ENCODE assay signal across 12 cellular contexts in genomic region chr19:54373781-54374266, GRCh38. TPM values are rescaled to one million over a fixed set of nuclear protein-coding genes. Genes with fewer than 3 reads are reported as not detected.
A peak's percentile ranks its signal among the peaks of the same experiment; 100 is the strongest.
DNase-seq lines count a peak whose midpoint lies in the region; ATAC-seq and TF ChIP-seq lines count a peak whose summit lies in the region.
"Had no signal": no experiment of that assay in that cellular context is flagged by ENCODE, and none has a peak within 500 bp of the region (broad histone marks: within the 10 kb centered on the region; RNA-seq: fewer than 3 reads in every experiment).

No MANE protein-coding gene starts in this region.

- peak overlapping the region; percentile 83 for H3K4me3 ChIP-seq in Jurkat, Clone E6-1 (ENCODE audit: low read length)
- no peak overlapping the region for H3K4me3 ChIP-seq in OCI-LY1 (ENCODE audit: low read depth, low read length, poor library complexity, severe bottlenecking)
- H3K4me3 ChIP-seq: prostate gland, SJCRH30 had no signal

- DNase-seq in Jurkat, Clone E6-1 (ENCODE audit: low read depth, low spot score) = no peak
- peak; percentile 39 for DNase-seq in left cardiac atrium
- no peak for DNase-seq in stimulated activated effector memory CD8-positive, alpha-beta T cell treated with anti-CD3 and anti-CD28 coated beads, Interleukin-12 subunit alpha, Interleukin-12 subunit beta, amount 100 ng/mL, for 72 hours (ENCODE audit: low spot score in 2 of 2)
- no peak for DNase-seq in islet precursor cell
- DNase-seq: activated CD4-positive, alpha-beta T cell treated with anti-CD3 and anti-CD28 coated beads, Interleukin-2, amount 50 U/mL, for 48 hours; foreskin keratinocyte; SJCRH30 had no signal

- no peaks in the 10 kb centered on the region for H3K9me2 ChIP-seq in OCI-LY1 (ENCODE audit: low read depth, low read length)

- no peaks in the 10 kb centered on the region for H3F3A ChIP-seq in OCI-LY1 (ENCODE audit: insufficient read depth, low read length)

- intact Hi-C loops in left cardiac atrium (cut with DNase I) = no loop called here

- peak overlapping the region; percentile 16 for H3K27ac ChIP-seq in OCI-LY1 (ENCODE audit: low read depth, low read length, poor library complexity, severe bottlenecking)
- H3K27ac ChIP-seq: foreskin keratinocyte, prostate gland, SJCRH30 had no signal

- no peaks in the 10 kb centered on the region for H3K9me3 Mint-ChIP-seq in stimulated activated effector memory CD8-positive, alpha-beta T cell treated with anti-CD3 and anti-CD28 coated beads, Interleukin-12 subunit alpha, Interleukin-12 subunit beta, amount 100 ng/mL, for 72 hours

- no peaks in the 10 kb centered on the region for H3K79me2 ChIP-seq in OCI-LY1 (ENCODE audit: insufficient read depth, low read length)

- H3K9me3 ChIP-seq in OCI-LY1 (ENCODE audit: low read length) = no peaks in the 10 kb centered on the region
- H3K9me3 ChIP-seq: prostate gland, SJCRH30 had no signal

- no peak overlapping the region for H2AFZ ChIP-seq in OCI-LY1 (ENCODE audit: low read length)

- H3K4me2 ChIP-seq in OCI-LY1 (ENCODE audit: low read length) = no peak overlapping the region

- peaks cover 60% of the 10 kb centered on the region for H3K4me1 Mint-ChIP-seq in stimulated activated effector memory CD8-positive, alpha-beta T cell treated with anti-CD3 and anti-CD28 coated beads, Interleukin-12 subunit alpha, Interleukin-12 subunit beta, amount 100 ng/mL, for 72 hours

- peaks cover 4% of the 10 kb centered on the region; the same call in 1 of the 2 replicates for H3K27me3 ChIP-seq in OCI-LY1 (ENCODE audit: insufficient read depth, low read length)
- H3K27me3 ChIP-seq: foreskin keratinocyte, SJCRH30 had no signal

- no peaks in the 10 kb centered on the region for H3K36me3 ChIP-seq in OCI-LY1 (ENCODE audit: insufficient read depth, low read length)
- H3K36me3 ChIP-seq: prostate gland, SJCRH30 had no signal

- H3K4me3 Mint-ChIP-seq in stimulated activated effector memory CD8-positive, alpha-beta T cell treated with anti-CD3 and anti-CD28 coated beads, Interleukin-12 subunit alpha, Interleukin-12 subunit beta, amount 100 ng/mL, for 72 hours = no peak overlapping the region

- peaks cover 41% of the 10 kb centered on the region for H3K4me1 ChIP-seq in OCI-LY1 (ENCODE audit: insufficient read depth, low read length, severe bottlenecking)
- H3K4me1 ChIP-seq: foreskin keratinocyte, prostate gland, SJCRH30 had no signal

- H4K20me1 ChIP-seq in OCI-LY1 (ENCODE audit: insufficient read depth, low read length) = no peaks in the 10 kb centered on the region

- peak overlapping the region; percentile 37 for H3K27ac Mint-ChIP-seq in stimulated activated effector memory CD8-positive, alpha-beta T cell treated with anti-CD3 and anti-CD28 coated beads, Interleukin-12 subunit alpha, Interleukin-12 subunit beta, amount 100 ng/mL, for 72 hours

- H3K9ac ChIP-seq in OCI-LY1 (ENCODE audit: low read length) = no peak overlapping the region

- peak; percentile 73 for ATAC-seq in left cardiac atrium
- no peak for ATAC-seq in stimulated activated effector memory CD8-positive, alpha-beta T cell treated with anti-CD3 and anti-CD28 coated beads, Interleukin-12 subunit alpha, Interleukin-12 subunit beta, amount 100 ng/mL, for 72 hours
- ATAC-seq in GM21576 (IDR thresholded peaks at IDR 0.05; ENCODE audit: unreplicated experiment) = no peak
- ATAC-seq in HG02852 (IDR thresholded peaks at IDR 0.05; ENCODE audit: unreplicated experiment) = no peak
- ATAC-seq: foreskin keratinocyte had no signal

- no peaks in the 10 kb centered on the region for H3K36me3 Mint-ChIP-seq in stimulated activated effector memory CD8-positive, alpha-beta T cell treated with anti-CD3 and anti-CD28 coated beads, Interleukin-12 subunit alpha, Interleukin-12 subunit beta, amount 100 ng/mL, for 72 hours

- TF ChIP-seq CTCF in OCI-LY1 (IDR thresholded peaks at IDR 0.05; ENCODE audit: low read length) = no peak

RNA-seq across cellular contexts. Expression of gene LAIR1, which starts 9.1 kb away (rescaled TPM):
- 27.9 TPM for polyA plus RNA-seq in Jurkat, Clone E6-1 (2012; ENCODE audit: insufficient read depth, insufficient read length)
- 10 to 100 TPM; 16.2 to 26.8 TPM for total RNA-seq in left cardiac atrium
- total RNA-seq: foreskin keratinocyte, lung microvascular endothelial cell, SJCRH30 had no signal
- polyA plus RNA-seq: foreskin keratinocyte had no signal

RNA-seq across cellular contexts. Expression of gene LILRA4, which starts 34.9 kb away (rescaled TPM):
- polyA plus RNA-seq in Jurkat, Clone E6-1 (2012; ENCODE audit: insufficient read depth, insufficient read length) = not detected
- total RNA-seq in left cardiac atrium = not detected
- total RNA-seq: foreskin keratinocyte, lung microvascular endothelial cell, SJCRH30 had no signal
- polyA plus RNA-seq: foreskin keratinocyte had no signal

RNA-seq across cellular contexts. Expression of gene TTYH1, which starts 41.4 kb away (rescaled TPM):
- 1.1 TPM for polyA plus RNA-seq in Jurkat, Clone E6-1 (2012; ENCODE audit: insufficient read depth, insufficient read length)
- total RNA-seq in left cardiac atrium = 1 to 10 TPM; 1.9 to 3.0 TPM
- total RNA-seq: foreskin keratinocyte, lung microvascular endothelial cell, SJCRH30 had no signal
- polyA plus RNA-seq: foreskin keratinocyte had no signal

Comparison
In these comparisons a context has a peak if more than half of its experiments do, and no peak if none do; other contexts are left out.
1. ATAC-seq: peak in left cardiac atrium (2 of 2); none in stimulated activated effector memory CD8-positive, alpha-beta T cell treated with anti-CD3 and anti-CD28 coated beads, Interleukin-12 subunit alpha, Interleukin-12 subunit beta, amount 100 ng/mL, for 72 hours (single experiment), GM21576 (single experiment) and HG02852 (single experiment).